In the genomic region with DNA sequence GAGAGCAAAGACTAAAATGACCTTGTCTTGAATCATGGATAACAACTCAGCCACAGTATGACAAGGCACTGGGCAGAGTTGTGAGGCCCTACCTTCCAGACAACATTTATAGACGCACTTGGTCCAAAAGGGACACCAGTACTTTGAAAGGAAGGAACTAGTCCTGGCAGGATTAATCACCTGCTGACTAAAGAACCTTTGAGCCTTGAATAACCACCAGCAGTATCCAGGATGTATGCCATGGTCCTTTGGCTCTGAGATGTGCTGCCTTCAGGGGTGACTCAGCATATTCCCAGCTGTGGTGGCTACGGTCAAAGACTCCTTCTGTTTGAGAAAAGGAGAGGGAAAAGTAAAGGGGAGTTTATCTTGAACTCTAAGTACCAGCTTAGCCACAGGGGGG, we compare ENCODE assay signal across 26 cellular contexts.
DNase-seq lines count a peak whose midpoint lies in the region; ATAC-seq, FAIRE-seq and TF ChIP-seq lines count a peak whose summit lies in the region.
"Had no signal": no experiment of that assay in that cellular context is flagged by ENCODE, and none has a peak within 500 bp of the region (broad histone marks: within the 10 kb centered on the region; RNA-seq: fewer than 3 reads in every experiment).

No MANE protein-coding gene starts in this region.

- no peaks in the 10 kb centered on the region for H3K79me2 ChIP-seq in PC-3 (ENCODE audit: low read length)
- H3K79me2 ChIP-seq in HepG2 (ENCODE audit: insufficient read depth, low read length): no peaks in the 10 kb centered on the region

- H3K27me3 ChIP-seq in PC-3 (ENCODE audit: low read length) (no peaks in the 10 kb centered on the region), HepG2 (ENCODE audit: control insufficient read depth in 1 of 2, insufficient read depth in 2 of 2, low read length in 2 of 2) (no peaks in the 10 kb centered on the region), dorsolateral prefrontal cortex (peaks cover 0 to 22% (median 0%) of the 10 kb centered on the region in 45 donors)

- DNase-seq in DMS53 treated with DMSO at 0.1 percent for 48 hours (lab: John Stamatoyannopoulos, UW; ENCODE audit: unreplicated experiment) (peak; percentile 33), PC-3 (peak; percentile 28), HepG2 (ENCODE audit: low spot score) (no peak), dorsolateral prefrontal cortex (no peak), NCI-H2107 treated with DMSO at 0.1 percent for 48 hours (lab: John Stamatoyannopoulos, UW; ENCODE audit: unreplicated experiment) (no peak)
- DNase-seq in activated naive CD4-positive, alpha-beta T cell treated with anti-CD3 and anti-CD28 coated beads for 36 hours: no peak
- DNase-seq in stimulated activated naive CD4-positive, alpha-beta T cell treated with Interleukin-2 at 50 U/mL for 16 hours (lab: John Stamatoyannopoulos, UW): no peak
- DNase-seq: C1 segment of cervical spinal cord; Caco-2; CD4-positive, alpha-beta memory T cell; DMS 273 treated with DMSO at 0.1 percent for 48 hours; DND-41; GM23248; HFFc6; NCI-H1048; NCI-H1417; NCI-H1694; NCI-H226; NCI-H510A; NCI-H69; SK-N-SH; SW 1271 had no signal

- no peak overlapping the region for H3K4me3 Mint-ChIP-seq in activated naive CD4-positive, alpha-beta T cell treated with anti-CD3 and anti-CD28 coated beads for 36 hours
- H3K4me3 Mint-ChIP-seq: CD4-positive, alpha-beta memory T cell; HFFc6; IgD-negative memory B cell had no signal

- H3K4me1 ChIP-seq in PC-3 (ENCODE audit: insufficient read depth, low read length) (no peaks in the 10 kb centered on the region), HepG2 (ENCODE audit: insufficient read depth, low read length) (no peaks in the 10 kb centered on the region)
- H3K4me1 ChIP-seq: Caco-2, HAP-1 had no signal

- no peaks in the 10 kb centered on the region for H3K36me3 Mint-ChIP-seq in activated naive CD4-positive, alpha-beta T cell treated with anti-CD3 and anti-CD28 coated beads for 36 hours (ENCODE audit: low read depth)
- H3K36me3 Mint-ChIP-seq: CD4-positive, alpha-beta memory T cell; IgD-negative memory B cell had no signal

- BruUV-seq in PC-3 (replicated peaks; lab: Mats Ljungman, UMichigan) (no TSS peak), HepG2 (replicated peaks; lab: Mats Ljungman, UMichigan) (no TSS peak)

- CTCF ChIA-PET in PC-3 (lab: Charles Lee): no interaction called here
- CTCF ChIA-PET in HepG2 (lab: Yijun Ruan, JAX; ENCODE audit: low intra/inter-chr PET ratio, low total read pairs): no interaction called here
- CTCF ChIA-PET in activated naive CD4-positive, alpha-beta T cell treated with anti-CD3 and anti-CD28 coated beads for 36 hours (lab: Charles Lee): no interaction called here

- ATAC-seq in PC-3: no peak
- no peak for ATAC-seq in HepG2

- no peak overlapping the region for H2AFZ ChIP-seq in PC-3 (ENCODE audit: low read length)
- H2AFZ ChIP-seq in HepG2 (ENCODE audit: low read length): no peak overlapping the region
- H2AFZ ChIP-seq: GM23248 had no signal

- H4K20me1 ChIP-seq in PC-3 (ENCODE audit: low read length) (no peaks in the 10 kb centered on the region), HepG2 (ENCODE audit: insufficient read depth, low read length) (no peaks in the 10 kb centered on the region)

- intact Hi-C loops in PC-3 (cut with micrococcal nuclease): no loop called here
- intact Hi-C loops in HepG2 (cut with micrococcal nuclease; ENCODE audit: unreplicated experiment): no loop called here
- intact Hi-C loops in dorsolateral prefrontal cortex (cut with DNase I): no loop called here
- intact Hi-C loops in activated naive CD4-positive, alpha-beta T cell treated with anti-CD3 and anti-CD28 coated beads for 36 hours (cut with micrococcal nuclease): no loop called here

- no peaks in the 10 kb centered on the region for H3K9me2 ChIP-seq in PC-3 (replicated peaks; ENCODE audit: low read length)
- H3K9me2 ChIP-seq: SK-N-SH had no signal

- H3K27ac ChIP-seq in PC-3 (ENCODE audit: low read length) (peak overlapping the region; percentile 13; the same call in 1 of the 2 replicates), HepG2 (ENCODE audit: extremely low read length, insufficient read depth, low read length) (no peak overlapping the region), dorsolateral prefrontal cortex (no peak overlapping the region)
- H3K27ac ChIP-seq: GM23248, KMS-11 had no signal

- no peak overlapping the region for H3K27ac Mint-ChIP-seq in activated naive CD4-positive, alpha-beta T cell treated with anti-CD3 and anti-CD28 coated beads for 36 hours
- H3K27ac Mint-ChIP-seq: CD4-positive, alpha-beta memory T cell; HFFc6; IgD-negative memory B cell had no signal

- H3K9me3 ChIP-seq in PC-3 (ENCODE audit: low read length): no peaks in the 10 kb centered on the region
- peaks cover 27% of the 10 kb centered on the region; the same call in 1 of the 2 replicates for H3K9me3 ChIP-seq in HepG2 (ENCODE audit: low read length)
- H3K9me3 ChIP-seq: Caco-2, HAP-1, SK-N-SH had no signal

- FAIRE-seq in HepG2 (lab: Jason Lieb, UNC): no peak
- FAIRE-seq: GM18507 had no signal

- H3K4me3 ChIP-seq in PC-3 (ENCODE audit: low read length): no peak overlapping the region
- no peak overlapping the region for H3K4me3 ChIP-seq in HepG2 (replicated peaks in 1 of 3; ENCODE audit: insufficient read depth in 1 of 3, low read depth in 2 of 3, low read length in 3 of 3)
- H3K4me3 ChIP-seq in dorsolateral prefrontal cortex: no peak overlapping the region
- H3K4me3 ChIP-seq: GM23248, HAP-1 had no signal

- no peak overlapping the region for H3K4me2 ChIP-seq in PC-3 (ENCODE audit: low read length)
- H3K4me2 ChIP-seq in HepG2 (ENCODE audit: low read depth, low read length): no peak overlapping the region
- H3K4me2 ChIP-seq: KMS-11, SK-N-SH had no signal

- no peak for TF ChIP-seq CTCF in PC-3 (conservative IDR thresholded peaks at IDR 0.05; ENCODE audit: low read depth, low read length)
- TF ChIP-seq CTCF in HepG2 (CRISPR knock-in tag; IDR thresholded peaks at IDR 0.05): no peak
- TF ChIP-seq CTCF in dorsolateral prefrontal cortex (IDR thresholded peaks at IDR 0.05 in 54 of 56, conservative IDR thresholded peaks at IDR 0.05 in 2 of 56; ENCODE audit: low read depth in 1 of 56, partially characterized antibody in 56 of 56): no peak

- TF ChIP-seq EP300 in HepG2 (IDR thresholded peaks at IDR 0.05; ENCODE audit: low read depth in 2 of 2, low read length in 2 of 2) (no peak), HepG2 (CRISPR knock-in tag; IDR thresholded peaks at IDR 0.05; ENCODE audit: borderline replicate concordance) (no peak)

- H3F3A ChIP-seq in PC-3 (ENCODE audit: low read length, unreplicated experiment): no peaks in the 10 kb centered on the region

- WGBS in HepG2 (ENCODE audit: low lambda C conversion rate): no CpG with 5 or more reads among the region's 2 CpGs

- in situ Hi-C loops in HepG2 (cut with HindIII; ENCODE audit: extremely low pct_ligation_motif_present, low pct_unique_long_range_greater_than_20kb): no loop called here

- H3K9ac ChIP-seq in PC-3 (ENCODE audit: low read length) (no peak overlapping the region), HepG2 (ENCODE audit: insufficient read depth, low read depth, low read length) (no peak overlapping the region)
- H3K9ac ChIP-seq: GM23248, KMS-11, SK-N-SH had no signal

- H3K36me3 ChIP-seq in PC-3 (ENCODE audit: low read depth, low read length) (no peaks in the 10 kb centered on the region), HepG2 (replicated peaks in 1 of 2; ENCODE audit: control insufficient read depth in 1 of 2, insufficient read depth in 2 of 2, low read length in 2 of 2) (no peaks in the 10 kb centered on the region)
- H3K36me3 ChIP-seq: HAP-1 had no signal

- no peak for TF ChIP-seq RAD21 in HepG2 (CRISPR knock-in tag; IDR thresholded peaks at IDR 0.05)

- no peak for TF ChIP-seq POLR2A in HepG2 (IDR thresholded peaks at IDR 0.05; ENCODE audit: insufficient read depth in 1 of 2, low read depth in 2 of 2, low read length in 2 of 2)

- no peaks in the 10 kb centered on the region for H3K27me3 Mint-ChIP-seq in activated naive CD4-positive, alpha-beta T cell treated with anti-CD3 and anti-CD28 coated beads for 36 hours (ENCODE audit: low read depth)
- H3K27me3 Mint-ChIP-seq: CD4-positive, alpha-beta memory T cell; IgD-negative memory B cell had no signal

- H3K9me3 Mint-ChIP-seq in activated naive CD4-positive, alpha-beta T cell treated with anti-CD3 and anti-CD28 coated beads for 36 hours: no peaks in the 10 kb centered on the region

- POLR2A ChIA-PET in PC-3 (lab: Charles Lee; ENCODE audit: unreplicated experiment) (no interaction called here), HepG2 (lab: Yijun Ruan, JAX) (no interaction called here)

- H3K4me1 Mint-ChIP-seq in activated naive CD4-positive, alpha-beta T cell treated with anti-CD3 and anti-CD28 coated beads for 36 hours (ENCODE audit: low read depth): no peaks in the 10 kb centered on the region
- H3K4me1 Mint-ChIP-seq: CD4-positive, alpha-beta memory T cell; IgD-negative memory B cell had no signal

TF ChIP-seq in HepG2, 621 proteins besides CTCF, POLR2A, EP300 and RAD21:
- no peak for TF ChIP-seq TCF12 (IDR thresholded peaks at IDR 0.05)
- TF ChIP-seq TCF12 (CRISPR knock-in tag; IDR thresholded peaks at IDR 0.05): no peak
- TF ChIP-seq NFE2L2 (IDR thresholded peaks at IDR 0.05; ENCODE audit: low read length): peak; percentile 18; the same call in 1 of the 2 replicates

Comparison
In these comparisons a context has a peak if more than half of its experiments do, and no peak if none do; other contexts are left out.
1. DNase-seq: peak in DMS53 treated with DMSO at 0.1 percent for 48 hours (single experiment) and PC-3 (single experiment); none in HepG2 (single experiment), dorsolateral prefrontal cortex (0 of 10), activated naive CD4-positive, alpha-beta T cell treated with anti-CD3 and anti-CD28 coated beads for 36 hours (single experiment), NCI-H2107 treated with DMSO at 0.1 percent for 48 hours (single experiment) and stimulated activated naive CD4-positive, alpha-beta T cell treated with Interleukin-2 at 50 U/mL for 16 hours (single experiment).